In the genomic region with DNA sequence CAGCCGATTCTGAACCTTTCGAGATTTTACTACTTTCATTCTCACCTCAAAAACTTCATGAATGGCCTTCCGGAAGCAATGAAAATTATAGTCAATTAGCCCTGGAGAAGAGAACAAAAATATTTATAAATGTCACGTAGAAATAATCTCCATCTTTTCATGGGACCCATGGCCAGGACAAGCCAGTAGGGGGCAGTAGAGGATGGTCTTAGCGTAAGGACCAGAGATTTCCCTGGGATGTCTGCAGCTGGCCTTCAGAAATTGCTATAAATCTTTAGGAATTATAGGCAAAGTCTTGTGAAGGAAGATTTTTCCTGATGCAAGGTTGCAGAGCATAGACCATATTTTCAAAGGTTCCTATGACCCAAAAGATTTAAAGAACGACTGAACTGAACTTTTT, we compare ENCODE assay signal across 8 cellular contexts. TPM values are rescaled to one million over a fixed set of nuclear protein-coding genes. Genes with fewer than 3 reads are reported as not detected.
DNase-seq lines count a peak whose midpoint lies in the region; FAIRE-seq and TF ChIP-seq lines count a peak whose summit lies in the region.

No MANE protein-coding gene starts in this region.

- no peaks in the 10 kb centered on the region for H3K27me3 ChIP-seq in A673 (replicated peaks; ENCODE audit: insufficient read depth, low read depth, low read length, poor library complexity)
- no peaks in the 10 kb centered on the region for H3K27me3 ChIP-seq in neutrophil

- FAIRE-seq in HTR-8/SVneo (lab: Jason Lieb, UNC): no peak

- intact Hi-C loops in A673 (cut with micrococcal nuclease; ENCODE audit: unreplicated experiment): loop anchor here (1.0 kb wide), 2 partner anchors 242 to 246 kb away; no protein-coding TSS in a partner anchor

- H3K9me3 ChIP-seq in A673 (ENCODE audit: low read depth, low read length, poor library complexity, severe bottlenecking) (no peaks in the 10 kb centered on the region), neutrophil (no peaks in the 10 kb centered on the region)

- POLR2A ChIA-PET in A673 (lab: Charles Lee; ENCODE audit: low non-redundant PET): no interaction called here

- peak; percentile 91; the same call in 1 of the 2 replicates for TF ChIP-seq CTCF in A673 (conservative IDR thresholded peaks at IDR 0.05; ENCODE audit: low read depth, low read length)
- TF ChIP-seq CTCF in GM12874 (IDR thresholded peaks at IDR 0.05; ENCODE audit: insufficient read depth, low read depth, low read length): peak; percentile 72
- peak; percentile 90 for TF ChIP-seq CTCF in fibroblast of mammary gland (conservative IDR thresholded peaks at IDR 0.05; ENCODE audit: control insufficient read depth, insufficient read depth, low read depth, low read length)
- peak; percentile 84 for TF ChIP-seq CTCF in neutrophil (IDR thresholded peaks at IDR 0.05)

- CTCF ChIA-PET in A673 (lab: Charles Lee): interaction anchor here (0.6 to 2.8 kb wide), 2 partner anchors 384 to 385 kb away, joined by 3 to 14 read pairs; no protein-coding TSS in a partner anchor

- H3K27ac ChIP-seq in A673 (ENCODE audit: low read depth, low read length, poor library complexity, severe bottlenecking): no peak overlapping the region
- no peak overlapping the region for H3K27ac ChIP-seq in neutrophil

- DNase-seq in A673 (ENCODE audit: low spot score) (peak; percentile 80), NCI-H748 (lab: John Stamatoyannopoulos, UW; ENCODE audit: unreplicated experiment) (peak; percentile 59), fibroblast of mammary gland (ENCODE audit: low read depth) (peak; percentile 62), ureter (ENCODE audit: low spot score) (peak; percentile 66), HTR-8/SVneo (ENCODE audit: insufficient read length, low spot score) (no peak)
- peak; percentile 46 for DNase-seq in activated T-cell treated with anti-CD3 and anti-CD28 coated beads, Interleukin-2, amount 50 U/mL, for 1 hour

- H3K36me3 ChIP-seq in A673 (ENCODE audit: insufficient read depth, low read length, poor library complexity, severe bottlenecking) (no peaks in the 10 kb centered on the region), neutrophil (peaks cover 34% of the 10 kb centered on the region)

- no TSS peak for BruUV-seq in A673 (replicated peaks; lab: Mats Ljungman, UMichigan)

- H3K4me1 ChIP-seq in A673 (ENCODE audit: insufficient read depth, low read length, poor library complexity, severe bottlenecking) (peaks cover 10% of the 10 kb centered on the region), neutrophil (ENCODE audit: control insufficient read depth in 1 of 2, insufficient read depth in 1 of 2, low read depth in 1 of 2, low read length in 1 of 2) (peaks cover 17 to 33% of the 10 kb centered on the region in 2 experiments)

- H3K4me3 ChIP-seq in A673 (ENCODE audit: low read depth, low read length, poor library complexity, severe bottlenecking) (no peak overlapping the region), fibroblast of mammary gland (ENCODE audit: control insufficient read depth, low read depth, low read length) (no peak overlapping the region), neutrophil (ENCODE audit: low read depth in 1 of 2, low read length in 1 of 2) (no peak overlapping the region)

RNA-seq across cellular contexts. Expression of a gene that starts 15.6 kb away (rescaled TPM):
- total RNA-seq in A673 (2021): 36.1 and 38.6 TPM in 2 replicates
- 38.8 TPM for total RNA-seq in ureter

RNA-seq across cellular contexts. Expression of a gene that starts 44.0 kb away (rescaled TPM):
- total RNA-seq in A673 (2021): 9.5 and 10.6 TPM in 2 replicates
- 14.6 TPM for total RNA-seq in ureter

RNA-seq across cellular contexts. Expression of a gene that starts 53.0 kb away (rescaled TPM):
- total RNA-seq in A673 (2021) (0.67 and 0.74 TPM in 2 replicates), ureter (0.73 TPM)
